Comparison of ENCODE assay signal across 6 cellular contexts in genomic region chr17:22548873-22549272, GRCh38.
DNase-seq lines count a peak whose midpoint lies in the region; ATAC-seq, FAIRE-seq and TF ChIP-seq lines count a peak whose summit lies in the region.
"Not testable (repeated sequence)": the region's sequence is repeated elsewhere in the genome, so short reads cannot be mapped to it uniquely, and the experiment has no call there.

No MANE protein-coding gene starts in this region.

- not testable (repeated sequence) for DNase-seq in OCI-LY7 (ENCODE audit: low spot score); RWPE2 (ENCODE audit: low spot score)

- H2AFZ ChIP-seq in OCI-LY7 (ENCODE audit: low read length) = not testable (repeated sequence)

- H3K9me3 ChIP-seq in HEK293 (ENCODE audit: control insufficient read depth, insufficient read depth, low read depth, low read length); OCI-LY7 (ENCODE audit: low read length); RWPE2 (ENCODE audit: severe bottlenecking): not testable (repeated sequence)

- intact Hi-C loops in OCI-LY7 (cut with micrococcal nuclease; ENCODE audit: unreplicated experiment) = not testable (repeated sequence)

- not testable (repeated sequence) for H3K79me2 ChIP-seq in OCI-LY7 (ENCODE audit: insufficient read depth, low read depth, low read length)

- H3K27me3 ChIP-seq in RWPE2 (ENCODE audit: insufficient read depth, poor library complexity, severe bottlenecking) = not testable (repeated sequence)

- POLR2A ChIA-PET in HEK293 (lab: Yijun Ruan, JAX); OCI-LY7 (lab: Charles Lee): not testable (repeated sequence)

- H3K36me3 ChIP-seq in HEK293 (ENCODE audit: control insufficient read depth in 2 of 2, insufficient read depth in 1 of 2, low read length in 2 of 2); OCI-LY7 (ENCODE audit: insufficient read depth, low read length); RWPE2 (ENCODE audit: low read depth): not testable (repeated sequence)

- H3K9me2 ChIP-seq in OCI-LY7 (ENCODE audit: insufficient read depth, low read length) = not testable (repeated sequence)

- H3K4me1 ChIP-seq in HEK293 (ENCODE audit: control insufficient read depth, insufficient read depth, low read length); OCI-LY7 (ENCODE audit: insufficient read depth, low read length, poor library complexity, severe bottlenecking); RWPE2 (ENCODE audit: insufficient read depth, poor library complexity, severe bottlenecking): not testable (repeated sequence)

- not testable (repeated sequence) for H4K20me1 ChIP-seq in OCI-LY7 (ENCODE audit: insufficient read depth, low read length)

- not testable (repeated sequence) for H3K27ac ChIP-seq in C4-2B; HEK293 (ENCODE audit: extremely low read depth, low read depth, low read length); OCI-LY7 (ENCODE audit: low read depth, low read length, poor library complexity, severe bottlenecking); RWPE2 (ENCODE audit: poor library complexity, severe bottlenecking); VCaP

- ATAC-seq in RWPE2 (ENCODE audit: low read depth) = 0 out of 3 replicates have a peak, but pooled peaks have one; percentile 61

- CTCF ChIA-PET in HEK293 (lab: Yijun Ruan, JAX); OCI-LY7 (lab: Charles Lee; ENCODE audit: unreplicated experiment): not testable (repeated sequence)

- peak; percentile 39 for TF ChIP-seq CTCF in C4-2B (conservative IDR thresholded peaks at IDR 0.05)
- not testable (repeated sequence) for TF ChIP-seq CTCF in HEK293 (tag by site-specific recombination; IDR thresholded peaks at IDR 0.05)
- TF ChIP-seq CTCF in OCI-LY7 (conservative IDR thresholded peaks at IDR 0.05; ENCODE audit: low read length) = peak; percentile 55
- TF ChIP-seq CTCF in RWPE2 (IDR thresholded peaks at IDR 0.05; ENCODE audit: poor library complexity, severe bottlenecking) = peak; percentile 29
- TF ChIP-seq CTCF in VCaP (conservative IDR thresholded peaks at IDR 0.05) = peak; percentile 37

- peak; percentile 13 for FAIRE-seq in islet of Langerhans (lab: Jason Lieb, UNC)

- BruUV-seq in OCI-LY7 (replicated peaks; lab: Mats Ljungman, UMichigan) = not testable (repeated sequence)

- H3K4me2 ChIP-seq in OCI-LY7 (ENCODE audit: low read length) = not testable (repeated sequence)

- not testable (repeated sequence) for H3K4me3 ChIP-seq in HEK293 (ENCODE audit: low read depth, low read length); OCI-LY7 (ENCODE audit: low read depth, low read length, poor library complexity, severe bottlenecking); RWPE2 (ENCODE audit: severe bottlenecking)

TF ChIP-seq in HEK293, 187 proteins besides CTCF, POLR2A, EP300 and RAD21:
- peak; percentile 26; the same call in 1 of the 2 replicates for TF ChIP-seq ZNF654 (tag by site-specific recombination; IDR thresholded peaks at IDR 0.05; ENCODE audit: low read depth)
